8 cellular contexts compared by ENCODE assay signal in genomic region chr3:42581709-42582473, GRCh38. TPM values are rescaled to one million over a fixed set of nuclear protein-coding genes. Genes with fewer than 3 reads are reported as not detected.
A peak's percentile ranks its signal among the peaks of the same experiment; 100 is the strongest.
DNase-seq lines count a peak whose midpoint lies in the region; ATAC-seq, FAIRE-seq and TF ChIP-seq lines count a peak whose summit lies in the region.

SEC22C (minus strand) TSS chr3:42581967; CDS start chr3:42569046, 12,921 bp downstream.

- POLR2A ChIA-PET in H1 (lab: Charles Lee; ENCODE audit: partially characterized antibody) = interaction anchor here (0.6 to 4.7 kb wide), 17 partner anchors 9 to 1494 kb away, joined by 3 to 73 read pairs (median 6); partner anchors contain the start of genes NKTR and SS18L2

- H3K4me3 ChIP-seq in H1 (ENCODE audit: extremely low read depth in 1 of 4, insufficient read depth in 2 of 4, low read depth in 3 of 4, low read length in 4 of 4) = peak within 1 kb of the TSS; percentile 70 to 94 (median 86)

- H2BK20ac ChIP-seq in H1 (ENCODE audit: low read length) = no peak within 1 kb of the TSS

- no peak within 1 kb of the TSS for H2AK5ac ChIP-seq in H1 (ENCODE audit: low read depth, low read length)

- peak; percentile 81 to 85 for TF ChIP-seq POLR2A in H1 (IDR thresholded peaks at IDR 0.05; ENCODE audit: control extremely low read depth in 1 of 2, low read depth in 2 of 2, low read length in 2 of 2)

- H3K36me3 ChIP-seq in H1 (ENCODE audit: control insufficient read depth in 2 of 4, insufficient read depth in 4 of 4, low read length in 3 of 4) = peaks cover 0 to 4% (median 0%) of the 10 kb centered on the region in 4 experiments; a peak in 1 of 8 replicates

- peak; percentile 28 to 47 (median 40); a peak in 3 of 4 replicates for TF ChIP-seq CTCF in H1 (IDR thresholded peaks at IDR 0.05; ENCODE audit: control extremely low read depth in 1 of 3, insufficient read depth in 1 of 3, low read depth in 1 of 3, low read length in 3 of 3)

- no peak within 1 kb of the TSS for H4K91ac ChIP-seq in H1 (replicated peaks; ENCODE audit: insufficient read length, low read length)

- H3K23me2 ChIP-seq in H1 (ENCODE audit: low read depth, low read length) = peaks cover 10% of the 10 kb centered on the region

- H3K18ac ChIP-seq in H1 (ENCODE audit: extremely low read depth, low read length) = peak within 1 kb of the TSS; percentile 26; the same call in 1 of the 2 replicates

- peak; percentile 100 for DNase-seq in COLO829 (ENCODE audit: low spot score)
- DNase-seq in HS-5 (ENCODE audit: low read depth) = peak; percentile 74
- DNase-seq in NOMO-1 treated with DMSO at 0.1 percent for 48 hours (lab: John Stamatoyannopoulos, UW; ENCODE audit: unreplicated experiment) = peak; percentile 85
- peak; percentile 85 to 93 (median 92) for DNase-seq in activated CD8-positive, alpha-beta memory T cell treated with anti-CD3 and anti-CD28 coated beads for 48 hours (ENCODE audit: low read depth in 2 of 3, low spot score in 2 of 3)
- peak; percentile 88 to 96 for DNase-seq in H1 (ENCODE audit: low read depth in 1 of 2, low spot score in 2 of 2)
- DNase-seq in mesenteric fat pad (ENCODE audit: low spot score) = peak; percentile 98
- DNase-seq in stimulated activated CD8-positive, alpha-beta memory T cell treated with anti-CD3 and anti-CD28 coated beads, Interleukin-15, amount 100 ng/mL, for 24 hours (ENCODE audit: low read depth) = peak; percentile 84

- peak within 1 kb of the TSS; percentile 77 for H3K27ac ChIP-seq in H1 (ENCODE audit: low read depth, low read length)

- H3K79me1 ChIP-seq in H1 (ENCODE audit: low read depth, low read length) = no peaks in the 10 kb centered on the region; the same call in none of the 2 replicates

- WGBS in H1 (ENCODE audit: extremely low coverage in 1 of 2, insufficient coverage in 1 of 2, insufficient read length in 1 of 2, insufficient replicate concordance in 2 of 2, low coverage in 1 of 2, low lambda C conversion rate in 2 of 2, missing lambda C conversion rate in 1 of 2), 2 experiments = 0% methylated on average over 46 of the region's 77 CpGs; no CpG with 5 or more reads in 1 of the 2 experiments

- peak; percentile 76 for ATAC-seq in GM19468 (IDR thresholded peaks at IDR 0.05; ENCODE audit: extremely low read depth, unreplicated experiment)

- peak within 1 kb of the TSS; percentile 87; the same call in 1 of the 2 replicates for H4K8ac ChIP-seq in H1 (ENCODE audit: extremely low read depth, insufficient read depth, low read length)

- peak within 1 kb of the TSS; percentile 6; the same call in 1 of the 2 replicates for H2AFZ ChIP-seq in H1 (ENCODE audit: low read length)

- FAIRE-seq in H1 (lab: Jason Lieb, UNC) = no peak

- H3K56ac ChIP-seq in H1 (replicated peaks; ENCODE audit: insufficient read length, low read depth, low read length) = peak within 1 kb of the TSS; percentile 43

- H3K4me1 ChIP-seq in H1 (replicated peaks in 1 of 4; ENCODE audit: control insufficient read depth in 3 of 4, insufficient read depth in 4 of 4, low read length in 3 of 4) = peaks cover 2 to 14% (median 5%) of the 10 kb centered on the region in 4 experiments; a peak in 6 of 7 replicates

- CTCF ChIA-PET in H1 (lab: Charles Lee; ENCODE audit: partially characterized antibody) = interaction anchor here (1.0 to 4.2 kb wide), 8 partner anchors 10 to 168 kb away, joined by 3 to 21 read pairs (median 8); partner anchors contain the start of gene NKTR

- H3K23ac ChIP-seq in H1 (ENCODE audit: insufficient read length) = no peak within 1 kb of the TSS

- peak; percentile 60; a peak in 3 of 4 replicates for TF ChIP-seq RAD21 in H1 (IDR thresholded peaks at IDR 0.05 in 1 of 2, conservative IDR thresholded peaks at IDR 0.05 in 1 of 2; ENCODE audit: low read depth in 2 of 2, low read length in 2 of 2)

- peak within 1 kb of the TSS; percentile 79 for H2BK5ac ChIP-seq in H1 (ENCODE audit: low read depth, low read length)

- 0 out of 3 replicates have a peak, but pooled peaks of 1 of the 2 experiments have one; percentile 1 for TF ChIP-seq EP300 in H1 (IDR thresholded peaks at IDR 0.05; ENCODE audit: borderline replicate concordance in 1 of 2, low read depth in 2 of 2, low read length in 2 of 2)

- H3K4me2 ChIP-seq in H1 (ENCODE audit: insufficient read depth in 1 of 2, low read depth in 2 of 2, low read length in 2 of 2) = peak within 1 kb of the TSS; percentile 60 to 80

- peak within 1 kb of the TSS; percentile 92 for H3K4ac ChIP-seq in H1 (replicated peaks; ENCODE audit: insufficient read length, low read depth, low read length)

- peak within 1 kb of the TSS; percentile 38 for H2BK120ac ChIP-seq in H1 (replicated peaks; ENCODE audit: low read depth, low read length)

- no peak within 1 kb of the TSS for H3K14ac ChIP-seq in H1 (ENCODE audit: insufficient read length)

- peak within 1 kb of the TSS; percentile 97; the same call in 1 of the 2 replicates for H2BK15ac ChIP-seq in H1 (ENCODE audit: low read length)

- H4K20me1 ChIP-seq in H1 (replicated peaks in 1 of 2; ENCODE audit: control insufficient read depth in 1 of 2, insufficient read depth in 2 of 2, low read length in 2 of 2) = no peaks in the 10 kb centered on the region

- peaks cover 0 to 49% of the 10 kb centered on the region in 2 experiments; a peak in 3 of 4 replicates for H3K79me2 ChIP-seq in H1 (ENCODE audit: control insufficient read depth in 1 of 2, insufficient read depth in 2 of 2, low read length in 2 of 2)

- peak within 1 kb of the TSS; percentile 2; the same call in 1 of the 2 replicates for H2BK12ac ChIP-seq in H1 (ENCODE audit: low read depth, low read length)

- H3K9me3 ChIP-seq in H1 (ENCODE audit: insufficient read depth in 2 of 2, low read depth in 1 of 2, low read length in 1 of 2) = no peaks in the 10 kb centered on the region

- peak within 1 kb of the TSS; percentile 74 to 83 (median 80) for H3K9ac ChIP-seq in H1 (replicated peaks in 1 of 4; ENCODE audit: extremely low read depth in 1 of 4, low read depth in 3 of 4, low read length in 3 of 4)

- H3K27me3 ChIP-seq in H1 (replicated peaks in 1 of 4; ENCODE audit: control insufficient read depth in 3 of 4, extremely low read depth in 1 of 4, insufficient read depth in 3 of 4, low read length in 3 of 4) = no peaks in the 10 kb centered on the region

- peak within 1 kb of the TSS; percentile 96 for H4K5ac ChIP-seq in H1 (ENCODE audit: insufficient read length, low read depth, low read length)

TF ChIP-seq in H1, 55 proteins besides CTCF, POLR2A, EP300 and RAD21 (continues in another document):
- 0 out of 2 replicates have a peak, but pooled peaks have one; percentile 1 for TF ChIP-seq YY1 (IDR thresholded peaks at IDR 0.05; ENCODE audit: low read depth, low read length)
- TF ChIP-seq NRF1 (IDR thresholded peaks at IDR 0.05; ENCODE audit: low read depth, low read length) = peak; percentile 88
- peak; percentile 89 for TF ChIP-seq TBP (IDR thresholded peaks at IDR 0.05; ENCODE audit: low read depth, low read length)
- TF ChIP-seq HDAC2 (IDR thresholded peaks at IDR 0.05; ENCODE audit: borderline replicate concordance in 1 of 2, low read depth in 2 of 2, low read length in 2 of 2) = peak in 1 of 2 experiments; percentile 95; a peak in 2 of 4 replicates
- peak; percentile 26 to 28; a peak in 2 of 4 replicates for TF ChIP-seq SIN3A (conservative IDR thresholded peaks at IDR 0.05 in 1 of 2, IDR thresholded peaks at IDR 0.05 in 1 of 2; ENCODE audit: low read depth in 1 of 2, low read length in 2 of 2)
- TF ChIP-seq GTF2F1 (IDR thresholded peaks at IDR 0.05; ENCODE audit: borderline replicate concordance, low read depth, low read length) = no peak
- peak; percentile 80 for TF ChIP-seq KDM4A (IDR thresholded peaks at IDR 0.05; ENCODE audit: low read depth, low read length, severe bottlenecking)
- TF ChIP-seq TEAD4 (IDR thresholded peaks at IDR 0.05; ENCODE audit: low read depth, low read length) = peak; percentile 6; the same call in 1 of the 2 replicates
- TF ChIP-seq SP1 (IDR thresholded peaks at IDR 0.05; ENCODE audit: low read depth, low read length) = peak; percentile 74; the same call in 1 of the 2 replicates
- TF ChIP-seq E2F6 (IDR thresholded peaks at IDR 0.05) = peak; percentile 57
- TF ChIP-seq POLR2AphosphoS5 (IDR thresholded peaks at IDR 0.05; ENCODE audit: low read depth, low read length) = peak; percentile 87
- peak; percentile 30; the same call in 1 of the 2 replicates for TF ChIP-seq USF2 (IDR thresholded peaks at IDR 0.05; ENCODE audit: low read length)
- TF ChIP-seq SIX5 (IDR thresholded peaks at IDR 0.05; ENCODE audit: low read depth, low read length) = no peak
- no peak for TF ChIP-seq TCF12 (IDR thresholded peaks at IDR 0.05; ENCODE audit: low read depth, low read length)
- no peak for TF ChIP-seq SUZ12 (IDR thresholded peaks at IDR 0.05; ENCODE audit: low read length)
- TF ChIP-seq GABPA (IDR thresholded peaks at IDR 0.05; ENCODE audit: borderline replicate concordance, insufficient read depth, low read length) = no peak

RNA-seq across cellular contexts. Expression of gene SEC22C, which starts in this region (rescaled TPM):
- 38.3 and 38.5 TPM in 2 replicates for total RNA-seq in H1 (2021; fragmentation: NEBNext Ultra II Directional; extraction: Animal tissue kit (Norgen Biotek cat#: 25700))
- polyA plus RNA-seq in H1 (2011; rRNA removed) = 19.8 and 23.4 TPM in 2 replicates
- 25.6 TPM for polyA plus RNA-seq in H1 (2011; cell fraction: cytosol; rRNA removed)
- 22.7 TPM for polyA plus RNA-seq in H1 (2011; cell fraction: nucleus; rRNA removed)
- polyA plus RNA-seq in H1 (2012, experiment 1 of 2) = 25.4 to 32.0 TPM (median 31.8 TPM) in 4 replicates
- polyA plus RNA-seq in H1 (2012, experiment 2 of 2) = 19.9 TPM
- polyA plus RNA-seq in H1 (2013, experiment 1 of 2) = 30.9 TPM
- polyA plus RNA-seq in H1 (2013, experiment 2 of 2) = 32.7 TPM
- polyA minus RNA-seq in H1 (2011; rRNA and poly(A)+ RNA removed) = 20.6 and 29.3 TPM in 2 replicates
- 18.1 TPM for polyA minus RNA-seq in H1 (2011; cell fraction: cytosol; rRNA and poly(A)+ RNA removed)
- polyA minus RNA-seq in H1 (2011; cell fraction: nucleus; rRNA and poly(A)+ RNA removed) = 19.2 TPM
- total RNA-seq in mesenteric fat pad = 44.7 TPM

Comparison
In these comparisons a context has a peak if more than half of its experiments do, and no peak if none do; other contexts are left out.
1. Peak in every context shown above with its lines: DNase-seq, ATAC-seq, H3K4me3 ChIP-seq and H3K27ac ChIP-seq.